1 cellular context compared by ENCODE assay signal in the genomic region with DNA sequence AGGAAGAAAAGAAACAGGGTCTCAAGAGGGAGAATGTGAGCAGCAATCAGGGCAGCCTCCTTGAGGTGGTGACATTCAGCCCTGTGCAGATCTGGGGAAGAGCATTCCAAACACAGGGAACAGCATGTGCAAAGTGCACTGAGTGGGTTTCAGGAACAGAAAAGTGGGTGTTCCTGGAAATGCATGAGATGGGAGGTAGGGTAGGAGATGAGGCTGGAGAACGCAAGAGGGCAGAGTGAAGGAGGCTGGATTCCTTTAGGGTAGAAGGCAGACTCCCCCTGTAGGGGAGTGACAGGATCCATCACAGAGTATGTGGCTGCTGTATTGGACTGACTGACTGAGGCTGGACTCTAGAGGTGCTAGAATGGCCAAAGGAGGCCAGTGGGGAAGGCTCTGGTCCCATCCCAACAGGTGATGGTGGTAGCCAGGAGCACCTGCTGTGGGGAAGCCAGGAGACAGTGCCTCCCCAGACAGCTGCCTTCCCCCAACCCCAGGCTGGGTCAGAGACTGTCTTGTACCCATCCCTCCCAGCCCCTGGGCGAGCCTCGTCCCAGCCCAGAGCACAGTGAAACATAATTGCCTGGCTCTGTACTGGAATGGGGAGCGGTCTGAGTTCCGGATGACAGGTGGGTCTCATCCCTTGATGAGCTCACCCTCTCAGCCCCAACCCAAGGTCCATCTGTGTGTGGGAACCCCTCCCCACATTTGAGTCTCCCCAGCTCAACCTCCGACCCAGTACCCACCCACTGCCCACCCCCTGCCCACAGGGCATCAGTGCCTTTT.
TF ChIP-seq lines count a peak whose summit lies in the region.

No MANE protein-coding gene starts in this region.

TF ChIP-seq in H1, 55 proteins besides CTCF, POLR2A, EP300 and RAD21:
- TF ChIP-seq KDM1A (IDR thresholded peaks at IDR 0.05; ENCODE audit: borderline replicate concordance, low read length) (peak; percentile 86), TEAD4 (IDR thresholded peaks at IDR 0.05; ENCODE audit: low read depth, low read length) (0 out of 2 replicates have a peak, but pooled peaks have one; percentile 31), CBX5 (IDR thresholded peaks at IDR 0.05; ENCODE audit: low read depth, low read length) (no peak)
